8 cellular contexts compared by ENCODE assay signal in the genomic region with DNA sequence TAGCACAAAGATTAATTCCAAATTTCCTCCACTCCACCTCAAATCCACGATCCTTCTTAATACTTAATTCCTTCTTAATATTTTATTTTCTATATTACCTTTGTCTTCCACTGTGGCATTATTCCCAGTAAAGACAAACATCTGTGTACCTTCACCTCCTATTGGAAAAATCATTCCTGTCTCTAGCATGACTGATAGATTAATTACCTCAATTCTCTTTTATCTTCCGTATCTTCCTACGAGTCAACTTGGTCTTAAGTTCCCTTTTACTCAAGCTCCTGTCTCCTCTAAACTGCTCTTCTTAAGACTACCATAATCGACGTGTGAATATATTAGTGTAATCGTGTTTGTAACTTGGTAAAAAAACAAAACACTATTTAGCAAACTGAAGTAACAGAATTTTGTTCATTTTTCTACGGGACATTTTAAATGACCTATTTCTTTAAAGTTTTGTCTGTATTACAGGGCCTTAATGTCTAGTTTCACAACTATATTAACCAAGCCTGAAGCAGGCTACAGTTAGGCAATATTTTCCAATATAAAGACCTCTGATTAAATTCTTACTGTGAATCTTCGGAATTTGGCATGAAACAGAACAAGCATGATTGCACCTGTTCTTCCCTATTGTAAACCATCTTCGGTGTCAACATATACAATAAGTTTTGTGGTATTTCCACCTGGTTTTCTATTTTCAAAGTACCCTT. TPM values are rescaled to one million over a fixed set of nuclear protein-coding genes. Genes with fewer than 3 reads are reported as not detected.
A peak's percentile ranks its signal among the peaks of the same experiment; 100 is the strongest.
DNase-seq lines count a peak whose midpoint lies in the region; ATAC-seq and TF ChIP-seq lines count a peak whose summit lies in the region.

No MANE protein-coding gene starts in this region.

- peak overlapping the region; percentile 88 for H2AFZ ChIP-seq in mammary epithelial cell (ENCODE audit: low read depth, low read length)

- peak overlapping the region in 5 of 7 donors; percentile 93 to 98 (median 94) for H3K27ac Mint-ChIP-seq in CD14-positive monocyte

- H3K27ac ChIP-seq in mammary epithelial cell (ENCODE audit: insufficient read depth, low read depth, low read length) (peak overlapping the region; percentile 84), muscle layer of colon (ENCODE audit: low read depth, low read length) (peak overlapping the region; percentile 93)

- CTCF ChIA-PET in mammary epithelial cell (lab: Charles Lee; ENCODE audit: low non-redundant PET) = no interaction called here

- no peaks in the 10 kb centered on the region for H3K27me3 ChIP-seq in mammary epithelial cell (ENCODE audit: insufficient read depth, low read length)
- no peaks in the 10 kb centered on the region for H3K27me3 ChIP-seq in muscle layer of colon (ENCODE audit: control insufficient read depth in 1 of 2, insufficient read depth in 2 of 2, low read length in 2 of 2)

- ATAC-seq in HG02981 (IDR thresholded peaks at IDR 0.05; ENCODE audit: unreplicated experiment) = no peak
- ATAC-seq in GM21717 (IDR thresholded peaks at IDR 0.05; ENCODE audit: unreplicated experiment) = no peak

- intact Hi-C loops in CD14-positive monocyte (cut with micrococcal nuclease) (loop anchor here (5.0 to 10.0 kb wide), 3 partner anchors 151 to 1961 kb away; partner anchors contain the start of genes ZNF330 (in 2 of the 2) and GAB1 (in 1 of the 2)), mammary epithelial cell (cut with micrococcal nuclease) (loop anchor here (2.0 kb wide), 1 partner anchor 199 kb away; no protein-coding TSS in a partner anchor)

- dilution Hi-C loops in mammary epithelial cell (cut with HindIII; ENCODE audit: low sequenced_read_pairs) = no loop called here

- peaks cover 2 to 12% of the 10 kb centered on the region in 2 donors for H3K36me3 Mint-ChIP-seq in CD14-positive monocyte

- no peaks in the 10 kb centered on the region for H3K36me3 ChIP-seq in mammary epithelial cell (ENCODE audit: insufficient read depth, low read length)
- no peaks in the 10 kb centered on the region for H3K36me3 ChIP-seq in muscle layer of colon (ENCODE audit: insufficient read depth, low read length)

- TF ChIP-seq CTCF in CD14-positive monocyte (IDR thresholded peaks at IDR 0.05) (no peak), LNCaP clone FGC (IDR thresholded peaks at IDR 0.05; ENCODE audit: control insufficient read depth, extremely low read depth, insufficient read depth) (no peak), mammary epithelial cell (conservative IDR thresholded peaks at IDR 0.05 in 1 of 2, IDR thresholded peaks at IDR 0.05 in 1 of 2; ENCODE audit: extremely low read depth in 1 of 2, insufficient read depth in 1 of 2, low read depth in 1 of 2, low read length in 2 of 2) (no peak)

- DNase-seq in CD14-positive monocyte (ENCODE audit: low spot score) = no peak
- no peak for DNase-seq in LNCaP clone FGC (ENCODE audit: low read depth)
- DNase-seq in mammary epithelial cell = no peak
- no peak for DNase-seq in RPMI8226
- no peak for DNase-seq in T-helper 9 cell

- H3K4me3 Mint-ChIP-seq in CD14-positive monocyte = peak overlapping the region; percentile 98 to 99

- H3K9ac ChIP-seq in mammary epithelial cell (ENCODE audit: insufficient read depth, low read length) = peak overlapping the region; percentile 88
- peak overlapping the region; percentile 89 for H3K9ac ChIP-seq in muscle layer of colon (ENCODE audit: low read length)

- peak overlapping the region; percentile 78 for H3K4me3 ChIP-seq in LNCaP clone FGC (ENCODE audit: low read depth, low read length)
- peak overlapping the region; percentile 70 to 75 (median 71) for H3K4me3 ChIP-seq in mammary epithelial cell (replicated peaks in 1 of 3; ENCODE audit: insufficient read depth in 1 of 3, low read depth in 2 of 3, low read length in 3 of 3)
- peak overlapping the region; percentile 68 to 89 for H3K4me3 ChIP-seq in muscle layer of colon (ENCODE audit: low read depth in 1 of 2, low read length in 2 of 2)

- H3K9me3 ChIP-seq in mammary epithelial cell (replicated peaks; ENCODE audit: insufficient read depth, low read length) (no peaks in the 10 kb centered on the region), muscle layer of colon (ENCODE audit: low read length) (no peaks in the 10 kb centered on the region)

- no TSS peak for BruUV-seq in mammary epithelial cell (replicated peaks; lab: Mats Ljungman, UMichigan)

- peaks cover 42% of the 10 kb centered on the region for H3K79me2 ChIP-seq in mammary epithelial cell (ENCODE audit: insufficient read depth, low read length)

- H3K27me3 Mint-ChIP-seq in CD14-positive monocyte (ENCODE audit: low read depth in 3 of 3) = peaks cover 0 to 2% (median 0%) of the 10 kb centered on the region in 3 donors

- peak overlapping the region; percentile 95 for H3K4me2 ChIP-seq in mammary epithelial cell (ENCODE audit: insufficient read depth, low read depth, low read length)

- H3K9me3 Mint-ChIP-seq in CD14-positive monocyte = peaks cover 0 to 5% (median 4%) of the 10 kb centered on the region in 7 donors

- peaks cover 8% of the 10 kb centered on the region for H3K4me1 ChIP-seq in mammary epithelial cell (ENCODE audit: insufficient read depth, low read length)
- H3K4me1 ChIP-seq in muscle layer of colon (ENCODE audit: insufficient read depth, low read length) = peaks cover 23% of the 10 kb centered on the region

- H3K4me1 Mint-ChIP-seq in CD14-positive monocyte = peaks cover 35% of the 10 kb centered on the region

- 2% methylated on average over 9 of the region's 9 CpGs for WGBS in mammary epithelial cell (ENCODE audit: low coverage, missing lambda C conversion rate)

- in situ Hi-C loops in mammary epithelial cell (cut with MboI; ENCODE audit: low sequenced_read_pairs in 2 of 2) = no loop called here

- no peaks in the 10 kb centered on the region for H4K20me1 ChIP-seq in mammary epithelial cell (ENCODE audit: insufficient read depth, low read length)

RNA-seq across cellular contexts. Expression of gene USP38, which starts 1.1 kb away (rescaled TPM):
- polyA plus RNA-seq in CD14-positive monocyte = 10 to 100 TPM; 12.4 to 19.3 TPM
- 10 to 100 TPM; 18.3 to 37.5 TPM for total RNA-seq in mammary epithelial cell
- 10.2 TPM for polyA plus RNA-seq in mammary epithelial cell
- 17.8 TPM for polyA minus RNA-seq in mammary epithelial cell
